In the genomic region with DNA sequence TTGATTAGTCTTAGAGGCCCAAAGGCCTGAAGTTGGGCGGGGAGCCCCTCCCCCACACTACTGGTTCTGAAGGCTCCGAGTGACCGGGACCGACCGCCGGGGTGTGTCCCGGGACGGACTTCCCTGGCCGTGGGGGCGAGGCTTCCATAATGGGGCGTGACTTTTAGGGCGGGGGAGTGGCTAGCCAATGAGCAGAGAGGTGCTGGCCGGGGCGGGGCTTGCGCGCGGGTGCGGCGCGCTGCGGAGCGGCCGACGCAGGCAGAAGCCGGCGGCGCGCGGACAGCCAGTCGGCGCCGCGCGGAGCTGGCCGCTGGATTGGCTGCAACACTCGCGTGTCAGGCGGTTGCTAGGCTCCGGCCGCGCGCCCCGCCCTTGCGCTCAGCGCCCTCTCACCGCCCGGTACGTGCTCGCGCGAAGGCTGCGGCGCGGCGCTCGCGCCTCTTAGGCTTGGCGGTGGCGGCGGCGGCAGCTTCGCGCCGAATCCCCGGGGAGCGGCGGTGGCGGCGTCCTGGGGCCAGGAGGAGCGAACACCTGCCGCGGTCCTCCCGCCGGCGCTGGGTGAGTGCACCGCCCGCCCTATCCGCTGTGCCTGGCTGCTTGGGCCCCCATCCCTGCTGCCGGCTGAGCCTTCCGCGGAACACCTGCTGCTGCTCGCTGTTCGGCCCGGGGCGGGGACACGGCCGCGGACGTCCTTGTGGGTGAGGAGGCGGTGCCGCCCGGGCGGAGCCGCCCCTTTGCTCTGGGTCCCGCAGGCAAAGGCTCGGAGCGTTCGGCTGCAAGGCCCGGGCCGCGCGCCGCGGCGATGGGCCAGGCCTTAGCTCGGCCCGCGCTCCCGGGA, we compare ENCODE assay signal across 8 cellular contexts. TPM values are rescaled to one million over a fixed set of nuclear protein-coding genes. Genes with fewer than 3 reads are reported as not detected.
A peak's percentile ranks its signal among the peaks of the same experiment; 100 is the strongest.
DNase-seq lines count a peak whose midpoint lies in the region; ATAC-seq, FAIRE-seq and TF ChIP-seq lines count a peak whose summit lies in the region.

A gene (plus strand): TSS at position 392 of the 838 bp plus-strand sequence. CDS start 40,268 bp downstream, outside the sequence.

- intact Hi-C loops in CD14-positive monocyte (cut with micrococcal nuclease), result loop anchor here in 1 of 2 donors (5.0 to 10.0 kb wide), 2 partner anchors 55 to 202 kb away; a partner anchor contains a TSS
- intact Hi-C loops in dendritic cell treated with granulocyte-macrophage colony-stimulating factor and Interleukin-4, amounts not matched to agents 40 ng/mL and 50 ng/mL, for 4 days (cut with micrococcal nuclease), result loop anchor here (5.0 kb wide), 1 partner anchor 202 kb away; a partner anchor contains a TSS
- intact Hi-C loops in HepG2 (cut with micrococcal nuclease; ENCODE audit: unreplicated experiment), result loop anchor here (2.0 to 5.0 kb wide), 3 partner anchors 15 to 202 kb away; a partner anchor contains a TSS

- H3K4me2 ChIP-seq in HepG2 (ENCODE audit: low read depth, low read length), result peak within 1 kb of the TSS; percentile 96

- no peaks in the 10 kb centered on the region for H4K20me1 ChIP-seq in HepG2 (ENCODE audit: insufficient read depth, low read length)

- H3K27me3 ChIP-seq in HepG2 (ENCODE audit: control insufficient read depth in 1 of 2, insufficient read depth in 2 of 2, low read length in 2 of 2), result no peaks in the 10 kb centered on the region; a peak in 1 of 5 replicates

- DNase-seq in CD14-positive monocyte (ENCODE audit: low spot score) (peak; percentile 96), NCI-H774 (lab: John Stamatoyannopoulos, UW) (peak; percentile 88), HepG2 (ENCODE audit: low spot score) (peak; percentile 89)
- peak; percentile 88 to 92 for DNase-seq in activated CD4-positive, alpha-beta T cell treated with anti-CD3 and anti-CD28 coated beads, Interleukin-2, amount 50 U/mL, for 4 hours
- peak; percentile 95 for DNase-seq in stimulated activated CD4-positive, alpha-beta T cell treated with anti-CD3 and anti-CD28 coated beads, Interleukin-2, amount 100 ng/mL, for 48 hours

- POLR2A ChIA-PET in HepG2 (lab: Yijun Ruan, JAX), result interaction anchor here (0.6 to 4.8 kb wide), 28 partner anchors 8 to 463 kb away, joined by 3 to 36 read pairs (median 6); a partner anchor contains a TSS

- H3K36me3 Mint-ChIP-seq in CD14-positive monocyte, result peaks cover 11 to 22% of the 10 kb centered on the region in 2 donors
- H3K36me3 Mint-ChIP-seq in dendritic cell treated with granulocyte-macrophage colony-stimulating factor and Interleukin-4, amounts not matched to agents 40 ng/mL and 50 ng/mL, for 4 days (ENCODE audit: low read depth), result peaks cover 14% of the 10 kb centered on the region

- TF ChIP-seq EP300 in HepG2 (IDR thresholded peaks at IDR 0.05; ENCODE audit: low read depth in 2 of 2, low read length in 2 of 2), result no peak
- TF ChIP-seq EP300 in HepG2 (CRISPR knock-in tag; IDR thresholded peaks at IDR 0.05; ENCODE audit: borderline replicate concordance), result peak; percentile 45; the same call in 1 of the 2 replicates

- peaks cover 20 to 34% (median 25%) of the 10 kb centered on the region in 3 donors for H3K27me3 Mint-ChIP-seq in CD14-positive monocyte (ENCODE audit: low read depth in 3 of 3)
- peaks cover 24% of the 10 kb centered on the region for H3K27me3 Mint-ChIP-seq in dendritic cell treated with granulocyte-macrophage colony-stimulating factor and Interleukin-4, amounts not matched to agents 40 ng/mL and 50 ng/mL, for 4 days

- in situ Hi-C loops in HepG2 (cut with HindIII; ENCODE audit: extremely low pct_ligation_motif_present, low pct_unique_long_range_greater_than_20kb), result loop anchor here (5.0 kb wide), 1 partner anchor 52 kb away; no protein-coding TSS in a partner anchor

- TF ChIP-seq CTCF in CD14-positive monocyte (IDR thresholded peaks at IDR 0.05) (no peak), HepG2 (CRISPR knock-in tag; IDR thresholded peaks at IDR 0.05) (peak; percentile 17; the same call in 1 of the 2 replicates)

- CTCF ChIA-PET in HepG2 (lab: Yijun Ruan, JAX; ENCODE audit: low intra/inter-chr PET ratio, low total read pairs), result no interaction called here

- peak within 1 kb of the TSS; percentile 93 to 96 (median 95) for H3K27ac Mint-ChIP-seq in CD14-positive monocyte
- H3K27ac Mint-ChIP-seq in dendritic cell treated with granulocyte-macrophage colony-stimulating factor and Interleukin-4, amounts not matched to agents 40 ng/mL and 50 ng/mL, for 4 days, result peak within 1 kb of the TSS; percentile 97

- peaks cover 34% of the 10 kb centered on the region for H3K4me1 Mint-ChIP-seq in CD14-positive monocyte
- peaks cover 36% of the 10 kb centered on the region for H3K4me1 Mint-ChIP-seq in dendritic cell treated with granulocyte-macrophage colony-stimulating factor and Interleukin-4, amounts not matched to agents 40 ng/mL and 50 ng/mL, for 4 days (ENCODE audit: low read depth)

- TF ChIP-seq POLR2A in HepG2 (IDR thresholded peaks at IDR 0.05; ENCODE audit: insufficient read depth in 1 of 2, low read depth in 2 of 2, low read length in 2 of 2), result peak; percentile 63 to 78

- H3K36me3 ChIP-seq in HepG2 (replicated peaks in 1 of 2; ENCODE audit: control insufficient read depth in 1 of 2, insufficient read depth in 2 of 2, low read length in 2 of 2), result no peaks in the 10 kb centered on the region

- WGBS in HepG2 (ENCODE audit: low lambda C conversion rate), result 1% methylated on average over 23 of the region's 109 CpGs

- BruUV-seq in HepG2 (replicated peaks; lab: Mats Ljungman, UMichigan), result no TSS peak

- ATAC-seq in GM19397 (IDR thresholded peaks at IDR 0.05; ENCODE audit: unreplicated experiment) (peak; percentile 86), HG03565 (IDR thresholded peaks at IDR 0.05; ENCODE audit: unreplicated experiment) (peak; percentile 78), HepG2 (peak; percentile 87)

- peak within 1 kb of the TSS; percentile 74 to 94 (median 84) for H3K4me3 ChIP-seq in HepG2 (replicated peaks in 1 of 3; ENCODE audit: insufficient read depth in 1 of 3, low read depth in 2 of 3, low read length in 3 of 3)

- peak within 1 kb of the TSS; percentile 85 to 92 for H3K4me3 Mint-ChIP-seq in CD14-positive monocyte
- peak within 1 kb of the TSS; percentile 78 for H3K4me3 Mint-ChIP-seq in dendritic cell treated with granulocyte-macrophage colony-stimulating factor and Interleukin-4, amounts not matched to agents 40 ng/mL and 50 ng/mL, for 4 days

- FAIRE-seq in HepG2 (lab: Jason Lieb, UNC), result no peak

- TF ChIP-seq RAD21 in HepG2 (CRISPR knock-in tag; IDR thresholded peaks at IDR 0.05), result peak; percentile 70

- no peaks in the 10 kb centered on the region for H3K9me3 ChIP-seq in HepG2 (ENCODE audit: low read length)

- H3K79me2 ChIP-seq in HepG2 (ENCODE audit: insufficient read depth, low read length), result peaks cover 28% of the 10 kb centered on the region

- H3K4me1 ChIP-seq in HepG2 (ENCODE audit: insufficient read depth, low read length), result peaks cover 59% of the 10 kb centered on the region

- H3K27ac ChIP-seq in HepG2 (ENCODE audit: extremely low read length, insufficient read depth, low read length), result peak within 1 kb of the TSS; percentile 93

- H3K9ac ChIP-seq in HepG2 (ENCODE audit: insufficient read depth, low read depth, low read length), result peak within 1 kb of the TSS; percentile 88

- no peak within 1 kb of the TSS for H2AFZ ChIP-seq in HepG2 (ENCODE audit: low read length)

- H3K9me3 Mint-ChIP-seq in CD14-positive monocyte, result peaks cover 0 to 12% (median 0%) of the 10 kb centered on the region in 7 donors
- H3K9me3 Mint-ChIP-seq in dendritic cell treated with granulocyte-macrophage colony-stimulating factor and Interleukin-4, amounts not matched to agents 40 ng/mL and 50 ng/mL, for 4 days, result no peaks in the 10 kb centered on the region

TF ChIP-seq in HepG2, 621 proteins besides CTCF, POLR2A, EP300 and RAD21 (continues in another document):
- no peak for TF ChIP-seq MYNN (CRISPR knock-in tag; IDR thresholded peaks at IDR 0.05; ENCODE audit: low read depth)
- no peak for TF ChIP-seq RFXANK (CRISPR knock-in tag; IDR thresholded peaks at IDR 0.05)
- peak; percentile 31; the same call in 1 of the 2 replicates for TF ChIP-seq TARDBP (CRISPR knock-in tag; IDR thresholded peaks at IDR 0.05)
- TF ChIP-seq PAWR (CRISPR knock-in tag; IDR thresholded peaks at IDR 0.05; ENCODE audit: borderline replicate concordance), result no peak
- TF ChIP-seq RELA (CRISPR knock-in tag; IDR thresholded peaks at IDR 0.05), result peak; percentile 41; the same call in 1 of the 2 replicates
- TF ChIP-seq ZFP90 (CRISPR knock-in tag; IDR thresholded peaks at IDR 0.05; ENCODE audit: borderline replicate concordance), result no peak; the same call in none of the 2 replicates
- no peak for TF ChIP-seq NFE2L2 (IDR thresholded peaks at IDR 0.05; ENCODE audit: low read length)
- TF ChIP-seq, protein P1, sequence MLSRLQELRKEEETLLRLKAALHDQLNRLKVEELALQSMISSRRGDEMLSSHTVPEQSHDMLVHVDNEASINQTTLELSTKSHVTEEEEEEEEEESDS (CRISPR knock-in tag; IDR thresholded peaks at IDR 0.05; ENCODE audit: borderline replicate concordance), result peak; percentile 89; the same call in 1 of the 2 replicates
- 0 out of 2 replicates have a peak, but pooled peaks have one; percentile 30 for TF ChIP-seq KMT2B (CRISPR knock-in tag; IDR thresholded peaks at IDR 0.05)
- no peak for TF ChIP-seq CC2D1A (CRISPR knock-in tag; IDR thresholded peaks at IDR 0.05)

RNA-seq across cellular contexts. Expression of the gene that starts here (rescaled TPM):
- polyA plus RNA-seq in CD14-positive monocyte (1 to 10 TPM; 3.9 to 4.2 TPM), HepG2 (2011; rRNA removed) (47.3 and 49.4 TPM in 2 replicates)
- 26.0 and 50.4 TPM in 2 replicates for total RNA-seq in HepG2 (2016; rRNA removed; fragmentation: Illumina TruSeq; extraction: Trizol)
- total RNA-seq in HepG2 (2016; cell fraction: cytosol; rRNA removed; fragmentation: Illumina TruSeq; extraction: Trizol; ENCODE audit: low read depth), result 7.6 and 8.6 TPM in 2 replicates
- 23.1 and 46.3 TPM in 2 replicates for total RNA-seq in HepG2 (2016; cell fraction: insoluble cytoplasmic fraction; rRNA removed; fragmentation: Illumina TruSeq; extraction: Trizol)
- total RNA-seq in HepG2 (2016; cell fraction: membrane; rRNA removed; fragmentation: Illumina TruSeq; extraction: Trizol), result 16.0 and 18.5 TPM in 2 replicates
- total RNA-seq in HepG2 (2016; cell fraction: nucleus; rRNA removed; fragmentation: Illumina TruSeq; extraction: Trizol), result 65.8 and 74.0 TPM in 2 replicates
- polyA plus RNA-seq in HepG2 (2011; cell fraction: cytosol; rRNA removed), result 28.9 and 29.7 TPM in 2 replicates
- polyA plus RNA-seq in HepG2 (2011; cell fraction: nucleus; rRNA removed), result 24.1 and 25.2 TPM in 2 replicates
- polyA plus RNA-seq in HepG2 (2012), result 16.5 and 18.8 TPM in 2 replicates
- 3.2 and 3.4 TPM in 2 replicates for polyA plus RNA-seq in HepG2 (2016; cell fraction: cytosol; fragmentation: Illumina TruSeq; extraction: Trizol; ENCODE audit: low read depth)
- polyA plus RNA-seq in HepG2 (2016; cell fraction: insoluble cytoplasmic fraction; fragmentation: Illumina TruSeq; extraction: Trizol; ENCODE audit: low read depth), result 25.3 and 29.2 TPM in 2 replicates
- 8.3 and 8.4 TPM in 2 replicates for polyA plus RNA-seq in HepG2 (2016; cell fraction: membrane; fragmentation: Illumina TruSeq; extraction: Trizol; ENCODE audit: low read depth)
- 93.4 and 97.1 TPM in 2 replicates for polyA plus RNA-seq in HepG2 (2016; cell fraction: nucleus; fragmentation: Illumina TruSeq; extraction: Trizol; ENCODE audit: insufficient read depth, low read depth)
- 198 and 220 TPM in 2 replicates for polyA minus RNA-seq in HepG2 (2011; rRNA and poly(A)+ RNA removed; ENCODE audit: low replicate concordance)
- polyA minus RNA-seq in HepG2 (2011; cell fraction: cytosol; rRNA and poly(A)+ RNA removed), result 39.7 and 54.7 TPM in 2 replicates
- polyA minus RNA-seq in HepG2 (2011; cell fraction: nucleus; rRNA and poly(A)+ RNA removed), result 16.2 and 17.4 TPM in 2 replicates

Comparison
In these comparisons a context has a peak if more than half of its experiments do, and no peak if none do; other contexts are left out.
1. Peak in every context shown above with its lines: DNase-seq, ATAC-seq, H3K4me3 ChIP-seq and H3K27ac ChIP-seq.